In genomic region chr11:66282468-66283455, GRCh38 we compare ENCODE assay signal across 9 cellular contexts.
A peak's percentile ranks its signal among the peaks of the same experiment; 100 is the strongest.
DNase-seq lines count a peak whose midpoint lies in the region; ATAC-seq lines count a peak whose summit lies in the region.
"Had no signal": no experiment of that assay in that cellular context is flagged by ENCODE, and none has a peak within 500 bp of the region (broad histone marks: within the 10 kb centered on the region; RNA-seq: fewer than 3 reads in every experiment).

No MANE protein-coding gene starts in this region.

- peaks cover 20 to 67% (median 51%) of the 10 kb centered on the region in 10 experiments for H3K4me1 ChIP-seq in BLaER1 treated with 17β-estradiol and CSF1 and Interleukin-3, amounts not matched to agents 10 nM and 100 nM

- H3K4me3 ChIP-seq in BLaER1 treated with 17β-estradiol and CSF1 and Interleukin-3, amounts not matched to agents 10 nM and 100 nM: no peak overlapping the region
- H3K4me3 ChIP-seq: SK-N-MC had no signal

- peak overlapping the region in 9 of 11 experiments; percentile 16 to 62 (median 47); a peak in 12 of 22 replicates for H3K9ac ChIP-seq in BLaER1 treated with 17β-estradiol and CSF1 and Interleukin-3, amounts not matched to agents 10 nM and 100 nM

- peaks cover 40% of the 10 kb centered on the region for H3K4me1 Mint-ChIP-seq in central memory CD8-positive, alpha-beta T cell

- peaks cover 0 to 30% (median 14%) of the 10 kb centered on the region in 11 experiments; a peak in 14 of 22 replicates for H3K36me3 ChIP-seq in BLaER1 treated with 17β-estradiol and CSF1 and Interleukin-3, amounts not matched to agents 10 nM and 100 nM

- peaks cover 12 to 94% (median 49%) of the 10 kb centered on the region in 11 experiments for H4K20me1 ChIP-seq in BLaER1 treated with 17β-estradiol and CSF1 and Interleukin-3, amounts not matched to agents 10 nM and 100 nM

- no peaks in the 10 kb centered on the region for H3K27me3 Mint-ChIP-seq in central memory CD8-positive, alpha-beta T cell

- peak; percentile 63 for ATAC-seq in HG03378 (IDR thresholded peaks at IDR 0.05; ENCODE audit: unreplicated experiment)
- ATAC-seq in central memory CD8-positive, alpha-beta T cell (replicated peaks; ENCODE audit: extremely low read depth, poor library complexity, severe bottlenecking): peak; percentile 88

- H3K27ac ChIP-seq in BLaER1 treated with 17β-estradiol and CSF1 and Interleukin-3, amounts not matched to agents 10 nM and 100 nM: peak overlapping the region in 3 of 11 experiments; percentile 18 to 49 (median 25); a peak in 3 of 22 replicates
- H3K27ac ChIP-seq: SK-N-MC had no signal

- H3K27ac Mint-ChIP-seq in central memory CD8-positive, alpha-beta T cell (ENCODE audit: low read depth): peak overlapping the region; percentile 93

- H3K36me3 Mint-ChIP-seq in central memory CD8-positive, alpha-beta T cell (ENCODE audit: insufficient read depth): peaks cover 26% of the 10 kb centered on the region

- H3K4me3 Mint-ChIP-seq in central memory CD8-positive, alpha-beta T cell: peak overlapping the region; percentile 67

- DNase-seq in GM19240 (ENCODE audit: insufficient read length, low spot score) (peak; percentile 99), NCI-H510A (lab: John Stamatoyannopoulos, UW) (peak; percentile 99), kidney tubule cell (ENCODE audit: low spot score) (peak; percentile 96)
- DNase-seq in activated CD4-positive, alpha-beta T cell treated with anti-CD3 and anti-CD28 coated beads for 1 hour: peak; percentile 99
- DNase-seq in central memory CD8-positive, alpha-beta T cell (ENCODE audit: low spot score in 2 of 2): peak; percentile 98 to 99
- DNase-seq in stimulated activated CD4-positive, alpha-beta T cell treated with anti-CD3 and anti-CD28 coated beads, Interleukin-2, amount 100 ng/mL, for 24 hours: peak; percentile 99

- peak overlapping the region; percentile 16 to 86 (median 65) for H3K4me2 ChIP-seq in BLaER1 treated with 17β-estradiol and CSF1 and Interleukin-3, amounts not matched to agents 10 nM and 100 nM

- no peaks in the 10 kb centered on the region for H3K9me3 Mint-ChIP-seq in central memory CD8-positive, alpha-beta T cell

- H3K9me3 ChIP-seq in BLaER1 treated with 17β-estradiol and CSF1 and Interleukin-3, amounts not matched to agents 10 nM and 100 nM (replicated peaks in 1 of 11): no peaks in the 10 kb centered on the region

- peaks cover 0 to 20% (median 11%) of the 10 kb centered on the region in 11 experiments; a peak in 13 of 22 replicates for H3K27me3 ChIP-seq in BLaER1 treated with 17β-estradiol and CSF1 and Interleukin-3, amounts not matched to agents 10 nM and 100 nM
